11 cellular contexts compared by ENCODE assay signal in genomic region chr21:38769253-38769780, GRCh38. TPM values are rescaled to one million over a fixed set of nuclear protein-coding genes. Genes with fewer than 3 reads are reported as not detected.
DNase-seq lines count a peak whose midpoint lies in the region; ATAC-seq and TF ChIP-seq lines count a peak whose summit lies in the region.
"Had no signal": no experiment of that assay in that cellular context is flagged by ENCODE, and none has a peak within 500 bp of the region (broad histone marks: within the 10 kb centered on the region; RNA-seq: fewer than 3 reads in every experiment).

No MANE protein-coding gene starts in this region.

- CTCF ChIA-PET in activated CD8-positive, alpha-beta T cell treated with anti-CD3 and anti-CD28 coated beads for 36 hours (lab: Charles Lee), result interaction anchor here (0.6 to 1.4 kb wide), 4 partner anchors 14 to 249 kb away, joined by 3 to 5 read pairs (median 3); no protein-coding TSS in a partner anchor

- H3K4me3 ChIP-seq in aorta (ENCODE audit: low read length in 2 of 2), result no peak overlapping the region
- H3K4me3 ChIP-seq: dorsolateral prefrontal cortex had no signal

- no peaks in the 10 kb centered on the region for H3K27me3 ChIP-seq in aorta (ENCODE audit: control insufficient read depth in 1 of 2, insufficient read depth in 2 of 2, low read length in 1 of 2)
- H3K27me3 ChIP-seq: dorsolateral prefrontal cortex had no signal

- peak overlapping the region; percentile 68 to 80 for H3K27ac ChIP-seq in aorta (ENCODE audit: low read depth in 1 of 2, low read length in 2 of 2)

- H3K36me3 Mint-ChIP-seq in natural killer cell treated with Interleukin-12 subunit alpha and Interleukin-12 subunit beta and Interleukin-15 and Interleukin-18, amount 100 ng/mL, for 72 hours, result no peaks in the 10 kb centered on the region
- no peaks in the 10 kb centered on the region for H3K36me3 Mint-ChIP-seq in natural killer cell
- peaks cover 11% of the 10 kb centered on the region for H3K36me3 Mint-ChIP-seq in activated CD8-positive, alpha-beta T cell treated with anti-CD3 and anti-CD28 coated beads for 36 hours (ENCODE audit: low read depth)

- DNase-seq in natural killer cell treated with Interleukin-12 subunit alpha and Interleukin-12 subunit beta and Interleukin-15 and Interleukin-18, amount 100 ng/mL, for 72 hours (ENCODE audit: low spot score), result no peak
- DNase-seq in natural killer cell (no peak), hepatic stellate cell (ENCODE audit: low spot score) (peak; percentile 70), aorta (peak in 1 of 2 donors; percentile 65), pons (ENCODE audit: low spot score) (no peak), HUDEP-2 (lab: John Stamatoyannopoulos, UW; ENCODE audit: unreplicated experiment in 76 of 76) (no peak)
- peak; percentile 41 for DNase-seq in activated CD8-positive, alpha-beta T cell treated with anti-CD3 and anti-CD28 coated beads for 36 hours
- DNase-seq: dorsolateral prefrontal cortex, left cardiac atrium, NCI-H2227 treated with DMSO at 0.1 percent for 48 hours had no signal

- intact Hi-C loops in natural killer cell (cut with micrococcal nuclease), result loop anchor here (5.0 kb wide), 1 partner anchor 33 kb away; no protein-coding TSS in a partner anchor
- intact Hi-C loops in activated CD8-positive, alpha-beta T cell treated with anti-CD3 and anti-CD28 coated beads for 36 hours (cut with micrococcal nuclease), result loop anchor here (5.0 to 10.0 kb wide), 2 partner anchors 38 to 415 kb away; partner anchors contain the start of genes ETS2 and PSMG1
- intact Hi-C loops in aorta (cut with DNase I), result loop anchor here (5.0 kb wide), 1 partner anchor 38 kb away; the partner anchor contains the start of gene ETS2 (in 2 of the 2)

- POLR2A ChIA-PET in activated CD8-positive, alpha-beta T cell treated with anti-CD3 and anti-CD28 coated beads for 36 hours (lab: Charles Lee), result interaction anchor here (0.8 to 2.8 kb wide), 6 partner anchors 8 to 39 kb away, joined by 3 to 15 read pairs (median 7); partner anchors contain the start of gene ETS2

- H3K27ac Mint-ChIP-seq in natural killer cell treated with Interleukin-12 subunit alpha and Interleukin-12 subunit beta and Interleukin-15 and Interleukin-18, amount 100 ng/mL, for 72 hours, result peak overlapping the region; percentile 78 to 87
- peak overlapping the region in 1 of 2 donors; percentile 54 for H3K27ac Mint-ChIP-seq in natural killer cell
- peak overlapping the region; percentile 95 for H3K27ac Mint-ChIP-seq in activated CD8-positive, alpha-beta T cell treated with anti-CD3 and anti-CD28 coated beads for 36 hours

- peaks cover 3 to 5% of the 10 kb centered on the region in 2 donors for H3K4me1 ChIP-seq in aorta (ENCODE audit: control insufficient read depth in 1 of 2, insufficient read depth in 2 of 2, low read length in 2 of 2)

- TF ChIP-seq CTCF in natural killer cell (IDR thresholded peaks at IDR 0.05), result no peak
- TF ChIP-seq CTCF in activated CD8-positive, alpha-beta T cell treated with anti-CD3 and anti-CD28 coated beads for 36 hours (IDR thresholded peaks at IDR 0.05), result no peak

- H3K9me3 Mint-ChIP-seq in natural killer cell treated with Interleukin-12 subunit alpha and Interleukin-12 subunit beta and Interleukin-15 and Interleukin-18, amount 100 ng/mL, for 72 hours, result peaks cover 3% of the 10 kb centered on the region
- H3K9me3 Mint-ChIP-seq in natural killer cell, result no peaks in the 10 kb centered on the region
- H3K9me3 Mint-ChIP-seq in activated CD8-positive, alpha-beta T cell treated with anti-CD3 and anti-CD28 coated beads for 36 hours, result peaks cover 9% of the 10 kb centered on the region

- peak in 1 of 2 donors; percentile 22 for ATAC-seq in natural killer cell treated with Interleukin-12 subunit alpha and Interleukin-12 subunit beta and Interleukin-15 and Interleukin-18, amount 100 ng/mL, for 72 hours
- ATAC-seq in natural killer cell (no peak), aorta (ENCODE audit: low FRiP score) (peak; percentile 39), GM21529 (IDR thresholded peaks at IDR 0.05; ENCODE audit: unreplicated experiment) (no peak)
- no peak for ATAC-seq in activated CD8-positive, alpha-beta T cell treated with anti-CD3 and anti-CD28 coated beads for 36 hours
- ATAC-seq: left cardiac atrium had no signal

- peaks cover 44 to 54% of the 10 kb centered on the region in 2 donors for H3K4me1 Mint-ChIP-seq in natural killer cell treated with Interleukin-12 subunit alpha and Interleukin-12 subunit beta and Interleukin-15 and Interleukin-18, amount 100 ng/mL, for 72 hours (ENCODE audit: low read depth in 2 of 2)
- peaks cover 11 to 16% of the 10 kb centered on the region in 2 donors for H3K4me1 Mint-ChIP-seq in natural killer cell
- H3K4me1 Mint-ChIP-seq in activated CD8-positive, alpha-beta T cell treated with anti-CD3 and anti-CD28 coated beads for 36 hours (ENCODE audit: low read depth), result peaks cover 53% of the 10 kb centered on the region

- H3K27me3 Mint-ChIP-seq in natural killer cell treated with Interleukin-12 subunit alpha and Interleukin-12 subunit beta and Interleukin-15 and Interleukin-18, amount 100 ng/mL, for 72 hours, result peaks cover 15 to 18% of the 10 kb centered on the region in 2 donors
- peaks cover 11 to 36% of the 10 kb centered on the region in 2 donors for H3K27me3 Mint-ChIP-seq in natural killer cell (ENCODE audit: low read depth in 2 of 2)
- H3K27me3 Mint-ChIP-seq in activated CD8-positive, alpha-beta T cell treated with anti-CD3 and anti-CD28 coated beads for 36 hours, result no peaks in the 10 kb centered on the region

- WGBS in aorta, 2 donors, result 48% methylated on average over 9 of the region's 9 CpGs

- H3K36me3 ChIP-seq in aorta (ENCODE audit: control insufficient read depth in 1 of 2, insufficient read depth in 2 of 2, low read length in 1 of 2), result no peaks in the 10 kb centered on the region

- no peaks in the 10 kb centered on the region for H3K9me3 ChIP-seq in aorta (ENCODE audit: control insufficient read depth, low read length)

- peak overlapping the region; percentile 80 for H3K4me3 Mint-ChIP-seq in natural killer cell treated with Interleukin-12 subunit alpha and Interleukin-12 subunit beta and Interleukin-15 and Interleukin-18, amount 100 ng/mL, for 72 hours
- H3K4me3 Mint-ChIP-seq in natural killer cell, result no peak overlapping the region
- peak overlapping the region; percentile 44 for H3K4me3 Mint-ChIP-seq in activated CD8-positive, alpha-beta T cell treated with anti-CD3 and anti-CD28 coated beads for 36 hours

RNA-seq across cellular contexts. Expression of gene ETS2, which starts 36.4 kb away (rescaled TPM):
- 10 to 100 TPM; 22.9 to 25.2 TPM for total RNA-seq in natural killer cell treated with Interleukin-12 subunit alpha and Interleukin-12 subunit beta and Interleukin-15 and Interleukin-18, amount 100 ng/mL, for 72 hours
- total RNA-seq in natural killer cell (10 to 100 TPM; 10.6 to 36.9 (median 18.5) TPM), aorta (100 to 1,000 TPM; 145 to 232 TPM)
- 10 to 100 TPM; 28.1 to 29.7 TPM for total RNA-seq in activated CD8-positive, alpha-beta T cell treated with anti-CD3 and anti-CD28 coated beads for 36 hours
- polyA plus RNA-seq in aorta, result 10 to 100 TPM; 40.2 to 76.8 TPM

Comparison
In these comparisons a context has a peak if more than half of its experiments do, and no peak if none do; other contexts are left out.
1. DNase-seq: peak in activated CD8-positive, alpha-beta T cell treated with anti-CD3 and anti-CD28 coated beads for 36 hours (single experiment) and hepatic stellate cell (single experiment); none in natural killer cell treated with Interleukin-12 subunit alpha and Interleukin-12 subunit beta and Interleukin-15 and Interleukin-18, amount 100 ng/mL, for 72 hours (single experiment), natural killer cell (single experiment), pons (single experiment) and HUDEP-2 (0 of 76).